In the genomic region with DNA sequence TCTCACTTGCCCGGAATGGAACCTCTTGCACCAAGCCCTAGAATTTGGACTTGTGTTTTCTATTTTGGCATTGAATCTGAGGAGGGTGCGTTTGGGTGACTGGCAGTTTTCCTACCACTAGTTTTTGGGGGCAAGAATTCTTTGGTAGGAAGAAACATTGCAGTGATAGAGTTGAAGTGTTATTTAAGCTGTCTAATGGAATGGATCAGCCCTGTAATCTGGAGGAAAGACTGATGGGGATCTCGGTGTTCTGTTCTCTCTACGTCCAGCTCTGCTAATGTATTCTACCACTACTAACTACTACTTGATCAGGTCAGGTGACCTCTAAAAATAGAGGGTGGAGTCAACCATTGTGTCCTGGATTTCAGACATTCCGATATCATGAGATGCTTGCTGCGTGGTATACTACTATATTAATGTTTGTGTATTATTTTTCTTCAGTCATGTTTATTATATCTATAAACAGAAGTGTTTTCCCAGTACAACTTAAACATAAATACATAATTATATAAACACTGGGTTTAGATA, we compare ENCODE assay signal across 13 cellular contexts. TPM values are rescaled to one million over a fixed set of nuclear protein-coding genes. Genes with fewer than 3 reads are reported as not detected.
DNase-seq lines count a peak whose midpoint lies in the region; ATAC-seq and TF ChIP-seq lines count a peak whose summit lies in the region.
"Had no signal": no experiment of that assay in that cellular context is flagged by ENCODE, and none has a peak within 500 bp of the region (broad histone marks: within the 10 kb centered on the region; RNA-seq: fewer than 3 reads in every experiment).

No MANE protein-coding gene starts in this region.

- H3K9ac ChIP-seq in adipocyte (ENCODE audit: low read length), result no peak overlapping the region

- TF ChIP-seq CTCF in left ventricle myocardium inferior (IDR thresholded peaks at IDR 0.05; ENCODE audit: borderline replicate concordance), result no peak
- no peak for TF ChIP-seq CTCF in upper lobe of right lung (IDR thresholded peaks at IDR 0.05)

- no peaks in the 10 kb centered on the region for H3K27me3 ChIP-seq in left ventricle myocardium inferior (ENCODE audit: low read depth)
- no peaks in the 10 kb centered on the region for H3K27me3 ChIP-seq in adipocyte (replicated peaks; ENCODE audit: control insufficient read depth, insufficient read depth, low read length)
- H3K27me3 ChIP-seq in upper lobe of right lung, result no peaks in the 10 kb centered on the region
- H3K27me3 ChIP-seq: body of pancreas had no signal

- intact Hi-C loops in left ventricle myocardium inferior (cut with micrococcal nuclease) (loop anchor here (5.0 kb wide), 2 partner anchors 39 to 99 kb away; no protein-coding TSS in a partner anchor), cardiac septum (cut with DNase I) (no loop called here), upper lobe of right lung (cut with DNase I) (loop anchor here (10.0 kb wide), 1 partner anchor 92 kb away; no protein-coding TSS in a partner anchor)

- H3K9me3 ChIP-seq in left ventricle myocardium inferior (replicated peaks), result no peaks in the 10 kb centered on the region
- H3K9me3 ChIP-seq in adipocyte (ENCODE audit: control insufficient read depth, low read length), result no peaks in the 10 kb centered on the region
- H3K9me3 ChIP-seq in upper lobe of right lung, result no peaks in the 10 kb centered on the region
- H3K9me3 ChIP-seq: body of pancreas, prostate gland had no signal

- ATAC-seq in upper lobe of right lung, result no peak
- ATAC-seq: body of pancreas; stimulated activated memory B cell treated with anti-CD40 and anti-IgM and Interleukin-4, amounts not matched to agents 10 μg/mL and 1 μg/mL and 100 μg/mL, for 72 hours had no signal

- H3K4me3 ChIP-seq in left ventricle myocardium inferior (peak overlapping the region; percentile 93), adipocyte (ENCODE audit: low read length) (peak overlapping the region; percentile 0), upper lobe of right lung (peak overlapping the region; percentile 96)
- H3K4me3 ChIP-seq: body of pancreas, prostate gland had no signal

- no peak for DNase-seq in left ventricle myocardium inferior
- no peak for DNase-seq in cardiac septum (ENCODE audit: low spot score)
- no peak for DNase-seq in adipocyte (ENCODE audit: low read depth)
- DNase-seq in kidney tubule cell (ENCODE audit: low spot score), result peak; percentile 17
- no peak for DNase-seq in upper lobe of right lung
- DNase-seq in DMS 273 treated with DMSO at 0.1 percent for 48 hours (lab: John Stamatoyannopoulos, UW), result no peak
- DNase-seq in midbrain (lab: John Stamatoyannopoulos, UW), result no peak
- no peak for DNase-seq in DMS53 treated with DMSO at 0.1 percent for 48 hours (lab: John Stamatoyannopoulos, UW; ENCODE audit: unreplicated experiment)
- DNase-seq: activated CD4-positive, CD25-positive, alpha-beta regulatory T cell; body of pancreas; NCI-H2107 had no signal

- H3K27ac ChIP-seq in left ventricle myocardium inferior (replicated peaks), result peak overlapping the region; percentile 95
- H3K27ac ChIP-seq in upper lobe of right lung, result no peak overlapping the region
- H3K27ac ChIP-seq: body of pancreas, prostate gland had no signal

- H3K4me1 ChIP-seq in left ventricle myocardium inferior (peaks cover 77% of the 10 kb centered on the region), adipocyte (ENCODE audit: control insufficient read depth, insufficient read depth, low read length) (peaks cover 17% of the 10 kb centered on the region), upper lobe of right lung (peaks cover 25% of the 10 kb centered on the region)
- H3K4me1 ChIP-seq: prostate gland had no signal

- H3K36me3 ChIP-seq in left ventricle myocardium inferior (no peaks in the 10 kb centered on the region), adipocyte (ENCODE audit: control insufficient read depth, insufficient read depth, low read length, severe bottlenecking) (no peaks in the 10 kb centered on the region), upper lobe of right lung (no peaks in the 10 kb centered on the region)
- H3K36me3 ChIP-seq: prostate gland had no signal

RNA-seq across cellular contexts. Expression of a gene that starts 2.7 kb away (rescaled TPM):
- 35.7 TPM for total RNA-seq in left ventricle myocardium inferior
- 32.0 TPM for total RNA-seq in cardiac septum
- 35.4 TPM for total RNA-seq in upper lobe of right lung

Comparison
In these comparisons a context has a peak if more than half of its experiments do, and no peak if none do; other contexts are left out.
1. H3K4me3 ChIP-seq: peak in every context shown above with its lines; median percentile 96 in upper lobe of right lung; 93 in left ventricle myocardium inferior; 0 in adipocyte.